24 cellular contexts compared by ENCODE assay signal in genomic region chr4:911221-911751, GRCh38. TPM values are rescaled to one million over a fixed set of nuclear protein-coding genes. Genes with fewer than 3 reads are reported as not detected.
DNase-seq lines count a peak whose midpoint lies in the region; ATAC-seq and TF ChIP-seq lines count a peak whose summit lies in the region.
"Had no signal": no experiment of that assay in that cellular context is flagged by ENCODE, and none has a peak within 500 bp of the region (broad histone marks: within the 10 kb centered on the region; RNA-seq: fewer than 3 reads in every experiment).

No MANE protein-coding gene starts in this region.

- no peak overlapping the region for H3K4me3 ChIP-seq in endodermal cell (ENCODE audit: low read length)
- no peak overlapping the region for H3K4me3 ChIP-seq in mucosa of descending colon
- no peak overlapping the region for H3K4me3 ChIP-seq in upper lobe of left lung
- H3K4me3 ChIP-seq: gastroesophageal sphincter, hepatocyte, testis had no signal

- DNase-seq in endodermal cell (no peak), mucosa of descending colon (peak in 2 of 3 donors; percentile 23 to 41), upper lobe of left lung (peak in 1 of 2 donors; percentile 54), NCI-H1105 (lab: John Stamatoyannopoulos, UW) (no peak), NCI-H446 treated with DMSO at 0.1 percent for 48 hours (lab: John Stamatoyannopoulos, UW) (no peak)
- DNase-seq: activated CD4-positive, alpha-beta T cell treated with anti-CD3 and anti-CD28 coated beads, Interleukin-2, amount 50 U/mL, for 4 hours; activated CD8-positive, alpha-beta memory T cell treated with anti-CD3 and anti-CD28 coated beads, Interleukin-2, amount 10 ng/mL, durations not matched to agents 7 days and 5 days; activated T-cell treated with anti-CD3 and anti-CD28 coated beads, Interleukin-2, amount 50 U/mL, for 4 hours; cerebellar nuclear complex; DMS53; KG1; mesendoderm; NCI-H1105 treated with DMSO at 0.1 percent for 48 hours; NCI-H1930; NCI-H524 treated with DMSO at 0.1 percent for 48 hours; T-helper 17 cell; testis had no signal

- intact Hi-C loops in mucosa of descending colon (cut with DNase I, micrococcal nuclease): no loop called here

- TF ChIP-seq CTCF in endodermal cell (conservative IDR thresholded peaks at IDR 0.05) (no peak), mucosa of descending colon (IDR thresholded peaks at IDR 0.05) (no peak), upper lobe of left lung (IDR thresholded peaks at IDR 0.05) (no peak)

- no peak overlapping the region for H3K4me3 Mint-ChIP-seq in activated T-helper 17 cell treated with anti-CD3 and anti-CD28 coated beads, Interleukin-2, amount 50 U/mL, for 72 hours
- H3K4me3 Mint-ChIP-seq in endodermal cell: no peak overlapping the region
- H3K4me3 Mint-ChIP-seq: activated CD8-positive, alpha-beta memory T cell treated with anti-CD3 and anti-CD28 coated beads, Interleukin-2, amount 10 ng/mL, durations not matched to agents 7 days and 5 days; activated T-cell treated with anti-CD3 and anti-CD28 coated beads, Interleukin-2, amount 50 U/mL, for 4 hours; stimulated activated naive CD8-positive, alpha-beta T cell treated with anti-CD3 and anti-CD28 coated beads, Interleukin-15, Interleukin-2, amounts not matched to agents 100 ng/mL and 50 ng/mL, for 24 hours; T-helper 17 cell had no signal

- H3K4me1 ChIP-seq in endodermal cell (ENCODE audit: control insufficient read depth, insufficient read depth, low read length) (no peaks in the 10 kb centered on the region), mucosa of descending colon (ENCODE audit: low read depth) (no peaks in the 10 kb centered on the region), upper lobe of left lung (peaks cover 21 to 53% (median 40%) of the 10 kb centered on the region in 4 donors)

- no peak for TF ChIP-seq POLR2A in upper lobe of left lung (IDR thresholded peaks at IDR 0.05)

- peak overlapping the region; percentile 74 for H3K27ac Mint-ChIP-seq in activated T-helper 17 cell treated with anti-CD3 and anti-CD28 coated beads, Interleukin-2, amount 50 U/mL, for 72 hours
- H3K27ac Mint-ChIP-seq in endodermal cell: peak overlapping the region; percentile 39
- H3K27ac Mint-ChIP-seq: activated CD8-positive, alpha-beta memory T cell treated with anti-CD3 and anti-CD28 coated beads, Interleukin-2, amount 10 ng/mL, durations not matched to agents 7 days and 5 days; progenitor cell of endocrine pancreas; stimulated activated naive CD8-positive, alpha-beta T cell treated with anti-CD3 and anti-CD28 coated beads, Interleukin-15, Interleukin-2, amounts not matched to agents 100 ng/mL and 50 ng/mL, for 24 hours; T-helper 17 cell had no signal

- H3K27me3 Mint-ChIP-seq in activated T-helper 17 cell treated with anti-CD3 and anti-CD28 coated beads, Interleukin-2, amount 50 U/mL, for 72 hours: no peaks in the 10 kb centered on the region
- no peaks in the 10 kb centered on the region for H3K27me3 Mint-ChIP-seq in endodermal cell (ENCODE audit: insufficient read depth)
- H3K27me3 Mint-ChIP-seq: activated CD8-positive, alpha-beta memory T cell treated with anti-CD3 and anti-CD28 coated beads, Interleukin-2, amount 10 ng/mL, durations not matched to agents 7 days and 5 days; progenitor cell of endocrine pancreas; stimulated activated naive CD8-positive, alpha-beta T cell treated with anti-CD3 and anti-CD28 coated beads, Interleukin-15, Interleukin-2, amounts not matched to agents 100 ng/mL and 50 ng/mL, for 24 hours; T-helper 17 cell had no signal

- no peak for TF ChIP-seq EP300 in upper lobe of left lung (IDR thresholded peaks at IDR 0.05)

- 94 to 95% methylated on average over 12 to 23 of the region's 23 CpGs for WGBS in endodermal cell (ENCODE audit: insufficient coverage in 1 of 2, insufficient read length in 1 of 2), 2 experiments
- 95 to 98% methylated on average over 16 to 23 of the region's 23 CpGs for WGBS in upper lobe of left lung, 2 donors

- H3K27me3 ChIP-seq in endodermal cell (ENCODE audit: control insufficient read depth, insufficient read depth, low read length, poor library complexity, severe bottlenecking) (no peaks in the 10 kb centered on the region), upper lobe of left lung (no peaks in the 10 kb centered on the region)
- H3K27me3 ChIP-seq: gastroesophageal sphincter, hepatocyte, testis had no signal

- H3K9me3 ChIP-seq in endodermal cell (ENCODE audit: control insufficient read depth, low read length) (no peaks in the 10 kb centered on the region), mucosa of descending colon (no peaks in the 10 kb centered on the region), upper lobe of left lung (no peaks in the 10 kb centered on the region)
- H3K9me3 ChIP-seq: gastroesophageal sphincter, testis had no signal

- no peak overlapping the region for H3K9ac ChIP-seq in endodermal cell (ENCODE audit: extremely low read depth, low read length, poor library complexity, severe bottlenecking)

- H3K9me3 Mint-ChIP-seq in activated T-helper 17 cell treated with anti-CD3 and anti-CD28 coated beads, Interleukin-2, amount 50 U/mL, for 72 hours: no peaks in the 10 kb centered on the region
- no peaks in the 10 kb centered on the region for H3K9me3 Mint-ChIP-seq in endodermal cell
- H3K9me3 Mint-ChIP-seq: activated T-cell treated with anti-CD3 and anti-CD28 coated beads, Interleukin-2, amount 50 U/mL, for 4 hours had no signal

- H3K4me1 Mint-ChIP-seq in activated T-helper 17 cell treated with anti-CD3 and anti-CD28 coated beads, Interleukin-2, amount 50 U/mL, for 72 hours: peaks cover 9% of the 10 kb centered on the region
- H3K4me1 Mint-ChIP-seq in endodermal cell: peaks cover 10% of the 10 kb centered on the region

- H3K36me3 ChIP-seq in endodermal cell (ENCODE audit: control insufficient read depth, insufficient read depth, low read length): peaks cover 13% of the 10 kb centered on the region
- no peaks in the 10 kb centered on the region for H3K36me3 ChIP-seq in mucosa of descending colon (ENCODE audit: low read depth)
- peaks cover 0 to 39% (median 31%) of the 10 kb centered on the region in 4 donors for H3K36me3 ChIP-seq in upper lobe of left lung

- H3K27ac ChIP-seq in endodermal cell (ENCODE audit: low read depth, low read length) (no peak overlapping the region), upper lobe of left lung (peak overlapping the region in 3 of 4 donors; percentile 81 to 91 (median 87))
- H3K27ac ChIP-seq: gastroesophageal sphincter, hepatocyte, HL-60 had no signal

- peaks cover 37% of the 10 kb centered on the region for H3K36me3 Mint-ChIP-seq in activated T-helper 17 cell treated with anti-CD3 and anti-CD28 coated beads, Interleukin-2, amount 50 U/mL, for 72 hours (ENCODE audit: low read depth)
- peaks cover 25% of the 10 kb centered on the region for H3K36me3 Mint-ChIP-seq in endodermal cell (ENCODE audit: low read depth)

- ATAC-seq in activated T-helper 17 cell treated with anti-CD3 and anti-CD28 coated beads, Interleukin-2, amount 50 U/mL, for 72 hours (replicated peaks): no peak
- ATAC-seq in mucosa of descending colon: no peak
- ATAC-seq in upper lobe of left lung (ENCODE audit: low FRiP score in 2 of 2): no peak
- no peak for ATAC-seq in HG02610 (IDR thresholded peaks at IDR 0.05; ENCODE audit: unreplicated experiment)
- ATAC-seq: activated CD8-positive, alpha-beta memory T cell treated with anti-CD3 and anti-CD28 coated beads, Interleukin-2, amount 10 ng/mL, durations not matched to agents 7 days and 5 days; activated T-cell treated with anti-CD3 and anti-CD28 coated beads, Interleukin-2, amount 50 U/mL, for 4 hours; gastroesophageal sphincter; T-helper 17 cell had no signal

RNA-seq across cellular contexts. Expression of gene GAK, which starts 20.8 kb away (rescaled TPM):
- total RNA-seq in activated T-helper 17 cell treated with anti-CD3 and anti-CD28 coated beads, Interleukin-2, amount 50 U/mL, for 72 hours: 100 to 1,000 TPM; 108 to 129 TPM
- 100 to 1,000 TPM; 104 to 121 TPM for total RNA-seq in endodermal cell
- polyA plus RNA-seq in endodermal cell (2013, experiment 1 of 2): 61.6 TPM
- 52.7 TPM for polyA plus RNA-seq in endodermal cell (2013, experiment 2 of 2)
- total RNA-seq in mucosa of descending colon: 100 to 1,000 TPM; 155 to 259 (median 244) TPM
- 100 to 1,000 TPM; 116 to 380 (median 154) TPM for total RNA-seq in upper lobe of left lung

RNA-seq across cellular contexts. Expression of gene TMEM175, which starts 21.0 kb away (rescaled TPM):
- total RNA-seq in activated T-helper 17 cell treated with anti-CD3 and anti-CD28 coated beads, Interleukin-2, amount 50 U/mL, for 72 hours: 1 to 10 TPM; 6.5 to 10.0 TPM
- total RNA-seq in endodermal cell: 10 to 100 TPM; 15.9 to 23.0 TPM
- polyA plus RNA-seq in endodermal cell (2013, experiment 1 of 2): 21.9 TPM
- 21.2 TPM for polyA plus RNA-seq in endodermal cell (2013, experiment 2 of 2)
- 10 to 100 TPM; 30.1 to 39.0 (median 37.5) TPM for total RNA-seq in mucosa of descending colon
- total RNA-seq in upper lobe of left lung: 100 to 1,000 TPM in 1 of 6 donors, 10 to 100 TPM in 5; 24.6 to 126 (median 41.8) TPM

Comparison
In these comparisons a context has a peak if more than half of its experiments do, and no peak if none do; other contexts are left out.
1. DNase-seq: peak in mucosa of descending colon (2 of 3); none in endodermal cell (single experiment), NCI-H1105 (single experiment) and NCI-H446 treated with DMSO at 0.1 percent for 48 hours (single experiment).